Comparison of ENCODE assay signal across 9 cellular contexts in the genomic region with DNA sequence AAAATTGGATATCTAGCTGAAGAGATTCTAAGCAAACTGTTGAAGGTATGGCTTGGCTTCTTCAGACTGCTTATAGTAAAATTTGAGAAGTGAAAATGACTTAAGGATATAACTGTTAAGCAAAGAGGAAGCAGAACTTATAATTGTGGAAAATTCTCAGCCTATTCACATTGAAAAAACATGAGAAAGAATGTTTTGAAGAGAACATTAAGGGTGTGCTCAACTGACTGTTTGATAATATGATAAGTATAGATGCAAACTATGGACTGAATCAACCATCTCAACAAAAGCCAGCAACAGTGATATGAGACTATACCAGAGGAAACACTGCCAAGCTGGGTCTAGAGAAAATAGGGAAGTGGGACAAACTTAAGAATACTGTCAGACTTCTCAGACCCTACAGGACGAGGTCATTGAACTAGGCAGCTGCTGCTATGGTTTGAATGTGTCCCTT.
DNase-seq lines count a peak whose midpoint lies in the region; ATAC-seq lines count a peak whose summit lies in the region.
"Had no signal": no experiment of that assay in that cellular context is flagged by ENCODE, and none has a peak within 500 bp of the region (broad histone marks: within the 10 kb centered on the region; RNA-seq: fewer than 3 reads in every experiment).

No MANE protein-coding gene starts in this region.

- CTCF ChIA-PET in T-cell (lab: Charles Lee), result no interaction called here

- ATAC-seq in GM19438 (IDR thresholded peaks at IDR 0.05; ENCODE audit: low read depth, unreplicated experiment) (peak; percentile 87), HG03039 (IDR thresholded peaks at IDR 0.05; ENCODE audit: unreplicated experiment) (peak; percentile 89), T-cell (replicated peaks in 1 of 4) (no peak), Right ventricle myocardium inferior (no peak)

- DNase-seq in AML-193 (lab: John Stamatoyannopoulos, UW) (peak; percentile 76 to 82), NOMO-1 treated with DMSO at 0.1 percent for 48 hours (lab: John Stamatoyannopoulos, UW; ENCODE audit: unreplicated experiment) (peak; percentile 95), T-cell (no peak), NCI-H69 (lab: John Stamatoyannopoulos, UW) (no peak), Right ventricle myocardium inferior (ENCODE audit: missing footprints) (no peak), NCI-H774 (lab: John Stamatoyannopoulos, UW) (no peak)
- DNase-seq: upper lobe of left lung had no signal

- no peaks in the 10 kb centered on the region for H3K36me3 Mint-ChIP-seq in T-cell

- H3K9me3 Mint-ChIP-seq in T-cell, result no peaks in the 10 kb centered on the region

- peaks cover 20 to 23% (median 21%) of the 10 kb centered on the region in 3 donors for H3K4me1 Mint-ChIP-seq in T-cell

- intact Hi-C loops in Right ventricle myocardium inferior (cut with DNase I), result no loop called here

- POLR2A ChIA-PET in T-cell (lab: Charles Lee), result no interaction called here

- H3K4me3 Mint-ChIP-seq in T-cell, result no peak overlapping the region

- no peak overlapping the region for H3K27ac Mint-ChIP-seq in T-cell

- no peaks in the 10 kb centered on the region for H3K27me3 Mint-ChIP-seq in T-cell

Comparison
In these comparisons a context has a peak if more than half of its experiments do, and no peak if none do; other contexts are left out.
1. DNase-seq: peak in AML-193 (2 of 2) and NOMO-1 treated with DMSO at 0.1 percent for 48 hours (single experiment); none in T-cell (0 of 34), NCI-H69 (single experiment), Right ventricle myocardium inferior (single experiment) and NCI-H774 (single experiment).
2. ATAC-seq: peak in GM19438 (single experiment) and HG03039 (single experiment); none in T-cell (0 of 4) and Right ventricle myocardium inferior (single experiment).